In genomic region chr11:2305862-2306823, GRCh38 we compare ENCODE assay signal across 8 cellular contexts. TPM values are rescaled to one million over a fixed set of nuclear protein-coding genes. Genes with fewer than 3 reads are reported as not detected.
DNase-seq lines count a peak whose midpoint lies in the region; ATAC-seq and TF ChIP-seq lines count a peak whose summit lies in the region.

No MANE protein-coding gene starts in this region.

- peak overlapping the region; percentile 85 for H3K27ac Mint-ChIP-seq in T-helper 2 cell treated with Interferon-gamma antibody and Interleukin-4, amounts not matched to agents 5 μg/mL and 100 μg/mL, for 36 hours

- H3K4me3 Mint-ChIP-seq in T-helper 2 cell treated with Interferon-gamma antibody and Interleukin-4, amounts not matched to agents 5 μg/mL and 100 μg/mL, for 36 hours, result peak overlapping the region; percentile 85

- H3K27ac ChIP-seq in prostate gland, result peak overlapping the region; percentile 70 to 80

- DNase-seq in Caki2 (ENCODE audit: low read depth), result peak; percentile 11
- DNase-seq in T-helper 2 cell treated with Interferon-gamma antibody and Interleukin-4, amounts not matched to agents 5 μg/mL and 100 μg/mL, for 36 hours (ENCODE audit: low spot score), result no peak
- DNase-seq in fibroblast of pulmonary artery (ENCODE audit: low read depth), result peak; percentile 91
- DNase-seq in prostate gland (ENCODE audit: low spot score), result no peak
- no peak for DNase-seq in stimulated activated CD4-positive, alpha-beta T cell treated with anti-CD3 and anti-CD28 coated beads, Interleukin-15, amount 100 ng/mL, for 24 hours
- no peak for DNase-seq in T-helper 9 cell
- no peak for DNase-seq in NCI-H510A treated with DMSO at 0.1 percent for 48 hours (lab: John Stamatoyannopoulos, UW)

- no peaks in the 10 kb centered on the region for H3K9me3 ChIP-seq in prostate gland

- no peaks in the 10 kb centered on the region for H3K9me3 Mint-ChIP-seq in T-helper 2 cell treated with Interferon-gamma antibody and Interleukin-4, amounts not matched to agents 5 μg/mL and 100 μg/mL, for 36 hours

- H3K4me3 ChIP-seq in fibroblast of pulmonary artery (replicated peaks; ENCODE audit: low read depth, low read length) (peak overlapping the region; percentile 12), prostate gland (no peak overlapping the region)

- in situ Hi-C loops in Caki2 (cut with HindIII; ENCODE audit: low pct_unique_long_range_greater_than_20kb, low sequenced_read_pairs), result no loop called here

- intact Hi-C loops in prostate gland (cut with DNase I), result loop anchor here (1.0 to 5.0 kb wide), 4 partner anchors 96 to 581 kb away; partner anchors contain the start of genes CDKN1C and TSSC4

- no peaks in the 10 kb centered on the region for H3K27me3 Mint-ChIP-seq in T-helper 2 cell treated with Interferon-gamma antibody and Interleukin-4, amounts not matched to agents 5 μg/mL and 100 μg/mL, for 36 hours (ENCODE audit: low read depth)

- peaks cover 18% of the 10 kb centered on the region for H3K4me1 Mint-ChIP-seq in T-helper 2 cell treated with Interferon-gamma antibody and Interleukin-4, amounts not matched to agents 5 μg/mL and 100 μg/mL, for 36 hours (ENCODE audit: low read depth)

- no peaks in the 10 kb centered on the region for H3K27me3 ChIP-seq in prostate gland (replicated peaks; ENCODE audit: insufficient read depth)

- H3K36me3 Mint-ChIP-seq in T-helper 2 cell treated with Interferon-gamma antibody and Interleukin-4, amounts not matched to agents 5 μg/mL and 100 μg/mL, for 36 hours (ENCODE audit: low read depth), result peaks cover 11% of the 10 kb centered on the region

- peak; percentile 7 for TF ChIP-seq POLR2A in prostate gland (IDR thresholded peaks at IDR 0.05)

- no peak for ATAC-seq in HG02885 (IDR thresholded peaks at IDR 0.05; ENCODE audit: poor library complexity, unreplicated experiment)

- no peak for TF ChIP-seq CTCF in fibroblast of pulmonary artery (IDR thresholded peaks at IDR 0.05; ENCODE audit: low read length, missing control alignments)
- TF ChIP-seq CTCF in prostate gland (IDR thresholded peaks at IDR 0.05), result no peak

- H3K36me3 ChIP-seq in prostate gland, result no peaks in the 10 kb centered on the region

- no peaks in the 10 kb centered on the region for H3K4me1 ChIP-seq in prostate gland (replicated peaks)

- 27% methylated on average over 16 of the region's 16 CpGs for WGBS in prostate gland

RNA-seq across cellular contexts. Expression of gene TSPAN32, which starts 4.3 kb away (rescaled TPM):
- not detected in 2 replicates for total RNA-seq in Caki2 (2014; rRNA removed; shearing (Covaris generic); ENCODE audit: low replicate concordance)
- total RNA-seq in prostate gland, result not detected

RNA-seq across cellular contexts. Expression of gene C11orf21, which starts 4.4 kb away (rescaled TPM):
- total RNA-seq in Caki2 (2014; rRNA removed; shearing (Covaris generic); ENCODE audit: low replicate concordance), result 0.68 TPM in 1 of 2 replicates, not detected in the other
- total RNA-seq in prostate gland, result under 1 TPM in 1 of 2 donors, not detected in 1; 0.85 TPM

RNA-seq across cellular contexts. Expression of gene ASCL2, which starts 35.8 kb away (rescaled TPM):
- not detected in 2 replicates for total RNA-seq in Caki2 (2014; rRNA removed; shearing (Covaris generic); ENCODE audit: low replicate concordance)
- 1 to 10 TPM; 3.9 to 7.9 TPM for total RNA-seq in prostate gland

Comparison
In these comparisons a context has a peak if more than half of its experiments do, and no peak if none do; other contexts are left out.
1. DNase-seq: peak in Caki2 (single experiment) and fibroblast of pulmonary artery (single experiment); none in T-helper 2 cell treated with Interferon-gamma antibody and Interleukin-4, amounts not matched to agents 5 μg/mL and 100 μg/mL, for 36 hours (single experiment), prostate gland (single experiment), stimulated activated CD4-positive, alpha-beta T cell treated with anti-CD3 and anti-CD28 coated beads, Interleukin-15, amount 100 ng/mL, for 24 hours (single experiment), T-helper 9 cell (single experiment) and NCI-H510A treated with DMSO at 0.1 percent for 48 hours (single experiment).